ENCODE assay signal across 1 cellular context in the genomic region with DNA sequence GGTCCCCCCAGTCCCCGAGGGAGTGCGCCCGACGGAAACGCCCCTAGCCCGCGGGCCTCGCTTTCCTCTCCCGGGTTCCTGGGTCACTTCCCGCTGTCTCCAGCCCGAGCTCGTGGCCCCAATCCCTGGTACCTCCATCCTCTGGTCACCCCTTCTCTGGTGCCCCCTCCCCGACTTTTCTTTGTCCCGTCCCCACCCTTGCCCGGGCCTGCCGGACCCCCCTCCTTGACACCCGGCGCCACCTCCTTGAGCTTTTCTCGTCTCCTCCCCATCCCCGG.
TF ChIP-seq lines count a peak whose summit lies in the region.

No MANE protein-coding gene starts in this region.

TF ChIP-seq in HepG2, 621 proteins besides CTCF, POLR2A, EP300 and RAD21 (continued from another document):
- TF ChIP-seq, protein P1, sequence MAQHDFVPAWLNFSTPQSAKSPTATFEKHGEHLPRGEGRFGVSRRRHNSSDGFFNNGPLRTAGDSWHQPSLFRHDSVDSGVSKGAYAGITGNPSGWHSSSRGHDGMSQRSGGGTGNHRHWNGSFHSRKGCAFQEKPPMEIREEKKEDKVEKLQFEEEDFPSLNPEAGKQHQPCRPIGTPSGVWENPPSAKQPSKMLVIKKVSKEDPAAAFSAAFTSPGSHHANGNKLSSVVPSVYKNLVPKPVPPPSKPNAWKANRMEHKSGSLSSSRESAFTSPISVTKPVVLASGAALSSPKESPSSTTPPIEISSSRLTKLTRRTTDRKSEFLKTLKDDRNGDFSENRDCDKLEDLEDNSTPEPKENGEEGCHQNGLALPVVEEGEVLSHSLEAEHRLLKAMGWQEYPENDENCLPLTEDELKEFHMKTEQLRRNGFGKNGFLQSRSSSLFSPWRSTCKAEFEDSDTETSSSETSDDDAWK (CRISPR knock-in tag; IDR thresholded peaks at IDR 0.05): no peak
- TF ChIP-seq MTF2 (CRISPR knock-in tag; IDR thresholded peaks at IDR 0.05; ENCODE audit: borderline replicate concordance) (no peak), SNAPC4 (CRISPR knock-in tag; IDR thresholded peaks at IDR 0.05) (no peak), MLLT10 (CRISPR knock-in tag; IDR thresholded peaks at IDR 0.05) (no peak), ELF4 (CRISPR knock-in tag; IDR thresholded peaks at IDR 0.05; ENCODE audit: borderline replicate concordance) (no peak), ZNF570 (CRISPR knock-in tag; IDR thresholded peaks at IDR 0.05; ENCODE audit: borderline replicate concordance) (no peak), ZNF101 (CRISPR knock-in tag; IDR thresholded peaks at IDR 0.05; ENCODE audit: borderline replicate concordance, low read depth) (no peak), ZNF224 (CRISPR knock-in tag; IDR thresholded peaks at IDR 0.05) (no peak), ZNF251 (CRISPR knock-in tag; IDR thresholded peaks at IDR 0.05) (no peak), NFRKB (IDR thresholded peaks at IDR 0.05) (no peak), ZNF549 (CRISPR knock-in tag; IDR thresholded peaks at IDR 0.05) (no peak), ZNF264 (CRISPR knock-in tag; IDR thresholded peaks at IDR 0.05) (no peak), ZNF510 (CRISPR knock-in tag; IDR thresholded peaks at IDR 0.05; ENCODE audit: low read depth) (no peak)
- TF ChIP-seq, protein P2, sequence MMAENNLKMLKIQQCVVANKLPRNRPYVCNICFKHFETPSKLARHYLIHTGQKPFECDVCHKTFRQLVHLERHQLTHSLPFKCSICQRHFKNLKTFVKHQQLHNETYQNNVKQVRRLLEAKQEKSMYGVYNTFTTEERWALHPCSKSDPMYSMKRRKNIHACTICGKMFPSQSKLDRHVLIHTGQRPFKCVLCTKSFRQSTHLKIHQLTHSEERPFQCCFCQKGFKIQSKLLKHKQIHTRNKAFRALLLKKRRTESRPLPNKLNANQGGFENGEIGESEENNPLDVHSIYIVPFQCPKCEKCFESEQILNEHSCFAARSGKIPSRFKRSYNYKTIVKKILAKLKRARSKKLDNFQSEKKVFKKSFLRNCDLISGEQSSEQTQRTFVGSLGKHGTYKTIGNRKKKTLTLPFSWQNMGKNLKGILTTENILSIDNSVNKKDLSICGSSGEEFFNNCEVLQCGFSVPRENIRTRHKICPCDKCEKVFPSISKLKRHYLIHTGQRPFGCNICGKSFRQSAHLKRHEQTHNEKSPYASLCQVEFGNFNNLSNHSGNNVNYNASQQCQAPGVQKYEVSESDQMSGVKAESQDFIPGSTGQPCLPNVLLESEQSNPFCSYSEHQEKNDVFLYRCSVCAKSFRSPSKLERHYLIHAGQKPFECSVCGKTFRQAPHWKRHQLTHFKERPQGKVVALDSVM (CRISPR knock-in tag; IDR thresholded peaks at IDR 0.05): no peak
- TF ChIP-seq, protein P3, sequence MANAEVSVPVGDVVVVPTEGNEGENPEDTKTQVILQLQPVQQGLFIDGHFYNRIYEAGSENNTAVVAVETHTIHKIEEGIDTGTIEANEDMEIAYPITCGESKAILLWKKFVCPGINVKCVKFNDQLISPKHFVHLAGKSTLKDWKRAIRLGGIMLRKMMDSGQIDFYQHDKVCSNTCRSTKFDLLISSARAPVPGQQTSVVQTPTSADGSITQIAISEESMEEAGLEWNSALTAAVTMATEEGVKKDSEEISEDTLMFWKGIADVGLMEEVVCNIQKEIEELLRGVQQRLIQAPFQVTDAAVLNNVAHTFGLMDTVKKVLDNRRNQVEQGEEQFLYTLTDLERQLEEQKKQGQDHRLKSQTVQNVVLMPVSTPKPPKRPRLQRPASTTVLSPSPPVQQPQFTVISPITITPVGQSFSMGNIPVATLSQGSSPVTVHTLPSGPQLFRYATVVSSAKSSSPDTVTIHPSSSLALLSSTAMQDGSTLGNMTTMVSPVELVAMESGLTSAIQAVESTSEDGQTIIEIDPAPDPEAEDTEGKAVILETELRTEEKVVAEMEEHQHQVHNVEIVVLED (CRISPR knock-in tag; IDR thresholded peaks at IDR 0.05; ENCODE audit: borderline replicate concordance): no peak
